ENCODE assay signal across 9 cellular contexts in the genomic region with DNA sequence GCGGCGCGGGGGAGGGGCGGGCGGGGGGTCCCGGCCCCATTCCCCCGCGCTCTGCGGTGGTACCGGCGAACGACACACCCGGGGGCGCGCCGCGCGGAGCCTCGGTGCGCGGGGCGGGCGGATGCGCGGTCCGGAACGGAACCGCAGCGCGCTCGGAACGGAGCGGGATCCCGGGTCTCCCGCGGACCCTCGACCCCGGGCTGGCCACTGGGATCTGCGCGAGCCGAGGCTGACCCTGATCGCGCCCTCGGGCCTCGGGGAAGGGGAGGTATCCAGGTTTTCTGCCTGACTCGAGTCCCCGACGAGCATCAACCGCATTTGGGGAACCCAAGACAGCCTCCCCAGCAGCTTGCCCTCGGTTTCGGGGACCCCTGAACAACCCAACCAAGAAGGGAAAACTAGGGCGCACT. TPM values are rescaled to one million over a fixed set of nuclear protein-coding genes. Genes with fewer than 3 reads are reported as not detected.
A peak's percentile ranks its signal among the peaks of the same experiment; 100 is the strongest.
DNase-seq lines count a peak whose midpoint lies in the region; ATAC-seq and TF ChIP-seq lines count a peak whose summit lies in the region.
"Had no signal": no experiment of that assay in that cellular context is flagged by ENCODE, and none has a peak within 500 bp of the region (broad histone marks: within the 10 kb centered on the region; RNA-seq: fewer than 3 reads in every experiment).

No MANE protein-coding gene starts in this region.

- no peak for TF ChIP-seq CTCF in heart left ventricle (IDR thresholded peaks at IDR 0.05)
- TF ChIP-seq CTCF in ovary (IDR thresholded peaks at IDR 0.05), result no peak

- no peak for ATAC-seq in T-helper 17 cell
- peak in 2 of 4 donors; percentile 4 to 17 for ATAC-seq in heart left ventricle
- ATAC-seq in HG03045 (IDR thresholded peaks at IDR 0.05; ENCODE audit: unreplicated experiment), result no peak

- WGBS in heart left ventricle, 4 donors, result 1 to 3% (median 1%) methylated on average over 32 to 52 of the region's 52 CpGs
- WGBS in ovary, 3 donors, result 1 to 4% (median 3%) methylated on average over 27 to 52 of the region's 52 CpGs

- peak overlapping the region; percentile 94 for H3K4me2 ChIP-seq in BLaER1

- peaks cover 69% of the 10 kb centered on the region for H3K27me3 Mint-ChIP-seq in T-helper 17 cell

- H3K4me1 ChIP-seq in BLaER1 (peaks cover 19% of the 10 kb centered on the region), heart left ventricle (peaks cover 0 to 26% (median 13%) of the 10 kb centered on the region in 12 donors), ovary (ENCODE audit: insufficient read depth) (peaks cover 4% of the 10 kb centered on the region)

- H3K4me1 Mint-ChIP-seq in T-helper 17 cell, result peaks cover 9% of the 10 kb centered on the region

- DNase-seq in T-helper 17 cell, result no peak
- DNase-seq in heart left ventricle, result no peak
- DNase-seq in ovary, result no peak
- no peak for DNase-seq in T-helper 2 cell
- DNase-seq in T-helper 9 cell, result no peak
- no peak for DNase-seq in DMS 273 (lab: John Stamatoyannopoulos, UW; ENCODE audit: unreplicated experiment)
- DNase-seq: activated effector memory CD4-positive, alpha-beta T cell treated with anti-CD3 and anti-CD28 coated beads, Interleukin-2, amount 50 U/mL, for 16 hours had no signal

- H3K4me3 ChIP-seq in BLaER1 (peak overlapping the region; percentile 64), heart left ventricle (peak overlapping the region; percentile 34 to 73 (median 59)), ovary (peak overlapping the region; percentile 29)

- peaks cover 35% of the 10 kb centered on the region for H4K20me1 ChIP-seq in BLaER1

- no peaks in the 10 kb centered on the region for H3K36me3 ChIP-seq in BLaER1
- H3K36me3 ChIP-seq in heart left ventricle, result no peaks in the 10 kb centered on the region
- H3K36me3 ChIP-seq in ovary, result no peaks in the 10 kb centered on the region

- H3K4me3 Mint-ChIP-seq in T-helper 17 cell, result peak overlapping the region; percentile 68

- peaks cover 6% of the 10 kb centered on the region for H3K36me3 Mint-ChIP-seq in T-helper 17 cell (ENCODE audit: low read depth)

- intact Hi-C loops in heart left ventricle (cut with DNase I) (no loop called here), ovary (cut with DNase I) (no loop called here)

- H3K27me3 ChIP-seq in BLaER1 (peaks cover 84% of the 10 kb centered on the region), heart left ventricle (peaks cover 0 to 67% (median 9%) of the 10 kb centered on the region in 9 donors), ovary (no peaks in the 10 kb centered on the region)

- no peak overlapping the region for H3K27ac Mint-ChIP-seq in T-helper 17 cell

- H3K9me3 ChIP-seq in BLaER1, result no peaks in the 10 kb centered on the region
- H3K9me3 ChIP-seq in T-helper 17 cell (ENCODE audit: control insufficient read depth, low read length, poor library complexity, severe bottlenecking), result peaks cover 2% of the 10 kb centered on the region
- H3K9me3 ChIP-seq in heart left ventricle, result no peaks in the 10 kb centered on the region
- H3K9me3 ChIP-seq in ovary, result no peaks in the 10 kb centered on the region

- no peak overlapping the region for H3K27ac ChIP-seq in BLaER1
- no peak overlapping the region for H3K27ac ChIP-seq in heart left ventricle
- no peak overlapping the region for H3K27ac ChIP-seq in ovary

- H3K9ac ChIP-seq in BLaER1, result no peak overlapping the region

- TF ChIP-seq EP300 in ovary (IDR thresholded peaks at IDR 0.05), result no peak

- no peak for TF ChIP-seq POLR2A in heart left ventricle (IDR thresholded peaks at IDR 0.05)
- TF ChIP-seq POLR2A in ovary (IDR thresholded peaks at IDR 0.05), result no peak

RNA-seq across cellular contexts. Expression of gene BEAN1, which starts 0.4 kb away (rescaled TPM):
- total RNA-seq in T-helper 17 cell (not detected), heart left ventricle (1 to 10 TPM in 5 of 9 donors, under 1 TPM in 4; 0.58 to 7.9 (median 1.5) TPM), ovary (1 to 10 TPM in 2 of 7 donors, under 1 TPM in 4, not detected in 1; 0.15 to 2.2 (median 0.54) TPM)
- polyA plus RNA-seq in heart left ventricle (1 to 10 TPM in 1 of 2 donors, under 1 TPM in 1; 0.30 to 8.8 TPM), ovary (under 1 TPM; 0.62 to 0.72 TPM)
